Comparison of ENCODE assay signal across 23 cellular contexts in the genomic region with DNA sequence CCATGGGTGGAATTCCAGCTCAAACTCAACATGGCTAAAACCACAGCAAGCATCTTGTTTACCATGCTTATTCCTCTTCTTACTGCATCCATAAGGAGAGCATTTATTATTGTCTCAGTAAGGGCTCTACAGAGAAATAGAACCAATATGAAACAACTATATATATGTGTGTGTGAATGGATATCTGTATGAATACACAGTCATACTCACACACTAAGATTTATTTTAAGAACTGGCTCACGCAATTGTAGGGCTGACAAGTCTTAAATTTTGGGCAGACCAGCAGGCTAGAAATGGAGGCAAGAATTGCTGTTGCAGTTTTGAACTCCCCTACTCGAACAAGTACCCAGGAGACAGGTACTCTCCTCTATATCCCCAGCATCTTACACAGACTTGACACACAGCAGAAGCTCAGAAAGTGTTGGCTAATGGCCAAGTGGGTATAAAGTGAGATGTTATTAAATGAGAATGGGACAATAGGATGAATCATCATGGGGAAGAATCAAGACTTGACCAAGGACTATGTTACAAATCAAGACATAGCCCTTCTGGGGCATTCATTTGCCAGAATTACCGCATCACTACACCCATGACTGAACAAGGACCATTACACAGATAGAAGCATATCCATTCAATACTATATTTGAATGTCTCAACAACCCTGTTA.
"Had no signal": no experiment of that assay in that cellular context is flagged by ENCODE, and none has a peak within 500 bp of the region (broad histone marks: within the 10 kb centered on the region; RNA-seq: fewer than 3 reads in every experiment).

No MANE protein-coding gene starts in this region.

- DNase-seq: activated CD4-positive, alpha-beta T cell treated with anti-CD3 and anti-CD28 coated beads, Interleukin-2, amount 50 U/mL, for 48 hours; activated naive CD4-positive, alpha-beta T cell treated with anti-CD3 and anti-CD28 coated beads, Interleukin-2, amount 10 ng/mL, durations not matched to agents 7 days and 5 days; activated T-cell treated with anti-CD3 and anti-CD28 coated beads, Interleukin-2, amount 50 U/mL, for 1 hour; dorsolateral prefrontal cortex; glutamatergic neuron; hypothalamus; kidney; left ventricle myocardium superior; mesenchymal stem cell; posterior cingulate gyrus; stimulated activated CD4-positive, alpha-beta T cell treated with anti-CD3 and anti-CD28 coated beads, Interleukin-15, amount 100 ng/mL, for 24 hours; stimulated activated CD4-positive, alpha-beta T cell treated with anti-CD3 and anti-CD28 coated beads, Interleukin-4, amount 100 ng/mL, for 24 hours; stimulated activated naive CD8-positive, alpha-beta T cell treated with anti-CD3 and anti-CD28 coated beads, Interleukin-15, Interleukin-2, amounts not matched to agents 100 U/mL and 50 U/mL, for 24 hours; T-helper 9 cell; transverse colon had no signal

- ATAC-seq: foreskin keratinocyte; left ventricle myocardium superior; natural killer cell treated with Interleukin-12 subunit alpha and Interleukin-12 subunit beta and Interleukin-15 and Interleukin-18, amount 100 ng/mL, for 72 hours; stimulated activated naive CD8-positive, alpha-beta T cell treated with anti-CD3 and anti-CD28 coated beads, Interleukin-15, Interleukin-2, amounts not matched to agents 100 U/mL and 50 U/mL, for 24 hours had no signal

- H3K4me3 ChIP-seq: cardiac muscle cell, dorsolateral prefrontal cortex, esophagus muscularis mucosa, right atrium auricular region, skin epidermis, transverse colon, vagina had no signal

- FAIRE-seq: astrocyte, kidney had no signal
